28 cellular contexts compared by ENCODE assay signal in genomic region chr2:158138255-158138654, GRCh38. TPM values are rescaled to one million over a fixed set of nuclear protein-coding genes. Genes with fewer than 3 reads are reported as not detected.
"Had no signal": no experiment of that assay in that cellular context is flagged by ENCODE, and none has a peak within 500 bp of the region (broad histone marks: within the 10 kb centered on the region; RNA-seq: fewer than 3 reads in every experiment).

No MANE protein-coding gene starts in this region.

- DNase-seq: activated B cell treated with CpG ODN at 0.5 μM for 24 hours; activated CD4-positive, alpha-beta T cell treated with anti-CD3 and anti-CD28 coated beads for 36 hours; activated CD4-positive, alpha-beta T cell treated with anti-CD3 and anti-CD28 coated beads, Interleukin-2, amount 50 U/mL, for 4 hours; activated CD8-positive, alpha-beta memory T cell treated with anti-CD3 and anti-CD28 coated beads for 24 hours; activated CD8-positive, alpha-beta memory T cell treated with anti-CD3 and anti-CD28 coated beads, Interleukin-2, amount 50 U/mL, for 4 hours; activated T-cell treated with anti-CD3 and anti-CD28 coated beads, Interleukin-2, amount 50 U/mL, for 24 hours; aorta; caudate nucleus; dermis blood vessel endothelial cell; effector CD8-positive, alpha-beta T cell; foreskin melanocyte; glutamatergic neuron; hippocampal formation; left ventricle myocardium superior; mammary epithelial cell; natural killer cell; sigmoid colon; spleen; stimulated activated CD4-positive, alpha-beta T cell treated with anti-CD3 and anti-CD28 coated beads, Interleukin-4, amount 100 ng/mL, for 24 hours; stimulated activated naive CD4-positive, alpha-beta T cell treated with Interleukin-2 at 50 U/mL for 16 hours; upper lobe of left lung had no signal

- H3K36me3 ChIP-seq: sigmoid colon, spleen, thoracic aorta, upper lobe of left lung had no signal

- H3K27ac ChIP-seq: sigmoid colon, spleen, thoracic aorta, upper lobe of left lung had no signal

- H3K4me3 ChIP-seq: sigmoid colon, spleen, thoracic aorta, upper lobe of left lung had no signal

- H3K9me3 ChIP-seq: sigmoid colon, spleen, thoracic aorta, upper lobe of left lung had no signal

- H3K27me3 ChIP-seq: sigmoid colon, spleen, upper lobe of left lung had no signal

- H3K4me1 ChIP-seq: sigmoid colon, spleen, upper lobe of left lung had no signal

RNA-seq across cellular contexts. Expression of gene UPP2, which starts 36.6 kb away (rescaled TPM):
- total RNA-seq: activated B cell treated with CpG ODN at 0.5 μM for 24 hours; activated CD4-positive, alpha-beta T cell treated with anti-CD3 and anti-CD28 coated beads for 36 hours; activated naive CD4-positive, alpha-beta T cell treated with anti-CD3 and anti-CD28 coated beads, Interleukin-2, amount 50 U/mL, for 72 hours; activated T-helper 17 cell treated with anti-CD3 and anti-CD28 coated beads, Interleukin-2, amount 50 U/mL, for 72 hours; aorta; dermis blood vessel endothelial cell; left ventricle myocardium superior; mammary epithelial cell; mesothelial cell of epicardium; natural killer cell; osteoblast; posterior vena cava; sigmoid colon; spleen; thoracic aorta; upper lobe of left lung had no signal
- polyA plus RNA-seq: aorta, esophagus, mammary epithelial cell had no signal
